In the genomic region with DNA sequence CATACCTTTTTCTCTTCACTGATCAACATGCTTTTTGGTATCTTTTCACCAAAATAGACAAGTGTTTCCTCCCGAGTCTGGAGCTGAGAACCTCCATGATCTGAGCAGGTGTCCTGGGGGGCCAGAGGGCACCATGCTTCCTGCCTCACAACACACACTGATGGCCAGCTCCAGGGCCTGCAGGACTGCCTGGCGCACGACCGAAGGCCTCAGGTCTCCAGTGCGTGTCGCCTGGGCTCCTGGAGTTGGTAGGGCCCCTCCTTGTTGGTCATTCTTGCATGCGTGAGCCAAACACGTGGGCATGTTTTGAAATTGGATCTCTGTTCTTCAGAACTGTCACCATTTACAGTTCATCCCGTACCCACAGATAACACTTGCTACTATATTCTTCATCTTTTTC, we compare ENCODE assay signal across 12 cellular contexts.
"Had no signal": no experiment of that assay in that cellular context is flagged by ENCODE, and none has a peak within 500 bp of the region (broad histone marks: within the 10 kb centered on the region; RNA-seq: fewer than 3 reads in every experiment).

No MANE protein-coding gene starts in this region.

- H3K27me3 ChIP-seq: cardiac muscle cell, uterus had no signal

- H3K4me3 ChIP-seq: cardiac muscle cell, uterus had no signal

- H3K27ac ChIP-seq: cardiac muscle cell, parathyroid adenoma, uterus had no signal

- H3K4me1 ChIP-seq: uterus had no signal

- H3K9me3 ChIP-seq: uterus had no signal

- DNase-seq: activated CD4-positive, alpha-beta T cell treated with anti-CD3 and anti-CD28 coated beads, Interleukin-2, amount 10 ng/mL, durations not matched to agents 7 days and 5 days; activated CD8-positive, alpha-beta T cell treated with anti-CD3 and anti-CD28 coated beads, Interleukin-2, amount 10 ng/mL, durations not matched to agents 7 days and 5 days; activated gamma-delta T cell treated with Interleukin-2 at 50 U/mL for 16 hours; activated T-cell treated with anti-CD3 and anti-CD28 coated beads, Interleukin-2, amount 50 U/mL, for 48 hours; amygdala; effector memory CD8-positive, alpha-beta T cell; mesenchymal stem cell; naive thymus-derived CD4-positive, alpha-beta T cell; stimulated activated naive CD4-positive, alpha-beta T cell had no signal

- H3K36me3 ChIP-seq: cardiac muscle cell, uterus had no signal
